In the genomic region with DNA sequence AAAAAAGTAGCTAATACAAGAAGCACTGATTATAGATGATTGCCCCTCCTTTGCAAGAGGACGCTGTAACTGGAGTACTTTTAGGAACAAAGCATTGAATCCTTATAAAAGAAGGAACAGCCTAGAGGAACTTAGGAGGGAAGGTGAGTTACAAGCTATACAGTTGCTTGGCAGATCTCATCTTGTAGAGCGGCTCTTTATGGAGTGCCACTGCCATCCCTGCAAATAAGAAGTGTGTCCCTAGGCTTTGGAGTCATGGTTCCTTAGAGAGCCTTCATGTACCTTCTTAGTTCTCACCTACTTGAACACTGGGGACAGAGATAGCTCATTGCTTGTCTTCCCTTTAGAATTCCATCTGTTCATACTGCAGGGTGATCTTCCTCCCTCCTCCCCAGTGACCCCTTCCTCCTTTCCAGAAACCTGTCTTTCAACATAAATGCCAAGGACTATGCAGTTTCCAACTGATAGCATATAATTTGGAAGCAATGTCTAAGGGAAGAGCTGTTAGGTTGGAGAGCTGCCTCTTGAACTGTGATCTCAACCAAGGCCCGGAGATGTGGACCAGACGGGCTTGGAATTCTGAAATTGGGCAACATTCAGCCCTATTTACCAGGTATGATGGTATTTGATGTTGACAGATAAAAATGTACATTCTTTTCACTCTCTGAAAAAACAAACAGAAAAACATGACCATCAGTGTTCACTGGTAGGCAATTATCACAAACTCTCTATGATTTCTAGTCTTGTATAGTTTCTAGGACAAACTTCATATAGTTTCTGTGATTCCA, we compare ENCODE assay signal across 1 cellular context.
TF ChIP-seq lines count a peak whose summit lies in the region.

No MANE protein-coding gene starts in this region.

TF ChIP-seq in HepG2, 621 proteins besides CTCF, POLR2A, EP300 and RAD21 (continued from another document):
- TF ChIP-seq, protein P1, sequence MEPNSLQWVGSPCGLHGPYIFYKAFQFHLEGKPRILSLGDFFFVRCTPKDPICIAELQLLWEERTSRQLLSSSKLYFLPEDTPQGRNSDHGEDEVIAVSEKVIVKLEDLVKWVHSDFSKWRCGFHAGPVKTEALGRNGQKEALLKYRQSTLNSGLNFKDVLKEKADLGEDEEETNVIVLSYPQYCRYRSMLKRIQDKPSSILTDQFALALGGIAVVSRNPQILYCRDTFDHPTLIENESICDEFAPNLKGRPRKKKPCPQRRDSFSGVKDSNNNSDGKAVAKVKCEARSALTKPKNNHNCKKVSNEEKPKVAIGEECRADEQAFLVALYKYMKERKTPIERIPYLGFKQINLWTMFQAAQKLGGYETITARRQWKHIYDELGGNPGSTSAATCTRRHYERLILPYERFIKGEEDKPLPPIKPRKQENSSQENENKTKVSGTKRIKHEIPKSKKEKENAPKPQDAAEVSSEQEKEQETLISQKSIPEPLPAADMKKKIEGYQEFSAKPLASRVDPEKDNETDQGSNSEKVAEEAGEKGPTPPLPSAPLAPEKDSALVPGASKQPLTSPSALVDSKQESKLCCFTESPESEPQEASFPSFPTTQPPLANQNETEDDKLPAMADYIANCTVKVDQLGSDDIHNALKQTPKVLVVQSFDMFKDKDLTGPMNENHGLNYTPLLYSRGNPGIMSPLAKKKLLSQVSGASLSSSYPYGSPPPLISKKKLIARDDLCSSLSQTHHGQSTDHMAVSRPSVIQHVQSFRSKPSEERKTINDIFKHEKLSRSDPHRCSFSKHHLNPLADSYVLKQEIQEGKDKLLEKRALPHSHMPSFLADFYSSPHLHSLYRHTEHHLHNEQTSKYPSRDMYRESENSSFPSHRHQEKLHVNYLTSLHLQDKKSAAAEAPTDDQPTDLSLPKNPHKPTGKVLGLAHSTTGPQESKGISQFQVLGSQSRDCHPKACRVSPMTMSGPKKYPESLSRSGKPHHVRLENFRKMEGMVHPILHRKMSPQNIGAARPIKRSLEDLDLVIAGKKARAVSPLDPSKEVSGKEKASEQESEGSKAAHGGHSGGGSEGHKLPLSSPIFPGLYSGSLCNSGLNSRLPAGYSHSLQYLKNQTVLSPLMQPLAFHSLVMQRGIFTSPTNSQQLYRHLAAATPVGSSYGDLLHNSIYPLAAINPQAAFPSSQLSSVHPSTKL (CRISPR knock-in tag; IDR thresholded peaks at IDR 0.05): peak; percentile 40; the same call in 1 of the 2 replicates
- TF ChIP-seq HOXA9 (CRISPR knock-in tag; IDR thresholded peaks at IDR 0.05; ENCODE audit: borderline replicate concordance): no peak
- no peak for TF ChIP-seq KDM5B (CRISPR knock-in tag; IDR thresholded peaks at IDR 0.05; ENCODE audit: borderline replicate concordance)
- TF ChIP-seq TGIF2 (CRISPR knock-in tag; IDR thresholded peaks at IDR 0.05): no peak
- peak; percentile 74 for TF ChIP-seq TEAD3 (CRISPR knock-in tag; optimal IDR thresholded peaks at IDR 0.05; ENCODE audit: borderline replicate concordance)
- no peak for TF ChIP-seq REL (CRISPR knock-in tag; conservative IDR thresholded peaks at IDR 0.05)
- TF ChIP-seq, protein P2, sequence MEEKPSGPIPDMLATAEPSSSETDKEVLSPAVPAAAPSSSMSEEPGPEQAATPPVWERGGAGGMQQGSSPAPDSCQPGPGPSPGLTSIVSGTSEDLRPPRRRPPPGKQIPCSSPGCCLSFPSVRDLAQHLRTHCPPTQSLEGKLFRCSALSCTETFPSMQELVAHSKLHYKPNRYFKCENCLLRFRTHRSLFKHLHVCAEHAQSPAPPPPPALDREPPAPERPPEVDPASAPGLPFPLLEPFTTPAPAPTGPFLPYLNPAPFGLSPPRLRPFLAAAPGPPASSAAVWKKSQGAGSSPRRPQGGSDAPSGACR (CRISPR knock-in tag; IDR thresholded peaks at IDR 0.05): no peak
- TF ChIP-seq SOX13 (IDR thresholded peaks at IDR 0.05): no peak
- TF ChIP-seq SOX13 (CRISPR knock-in tag; conservative IDR thresholded peaks at IDR 0.05 in 1 of 2, IDR thresholded peaks at IDR 0.05 in 1 of 2): peak in 1 of 2 experiments; percentile 59; a peak in 2 of 4 replicates
- peak; percentile 59; the same call in 1 of the 2 replicates for TF ChIP-seq SALL1 (CRISPR knock-in tag; IDR thresholded peaks at IDR 0.05)
- no peak for TF ChIP-seq DPF2 (CRISPR knock-in tag; IDR thresholded peaks at IDR 0.05; ENCODE audit: borderline replicate concordance, low read depth)
- TF ChIP-seq SAP130 (CRISPR knock-in tag; IDR thresholded peaks at IDR 0.05; ENCODE audit: low read depth): 0 out of 2 replicates have a peak, but pooled peaks have one; percentile 15
- no peak for TF ChIP-seq ZNF816 (CRISPR knock-in tag; IDR thresholded peaks at IDR 0.05; ENCODE audit: borderline replicate concordance)
- TF ChIP-seq ZFP1 (CRISPR knock-in tag; IDR thresholded peaks at IDR 0.05): no peak
- TF ChIP-seq, protein P3, sequence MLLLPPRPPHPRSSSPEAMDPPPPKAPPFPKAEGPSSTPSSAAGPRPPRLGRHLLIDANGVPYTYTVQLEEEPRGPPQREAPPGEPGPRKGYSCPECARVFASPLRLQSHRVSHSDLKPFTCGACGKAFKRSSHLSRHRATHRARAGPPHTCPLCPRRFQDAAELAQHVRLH (CRISPR knock-in tag; IDR thresholded peaks at IDR 0.05; ENCODE audit: borderline replicate concordance, low read depth): no peak
- no peak for TF ChIP-seq ZNF326 (CRISPR knock-in tag; IDR thresholded peaks at IDR 0.05; ENCODE audit: borderline replicate concordance)
- TF ChIP-seq GZF1 (CRISPR knock-in tag; IDR thresholded peaks at IDR 0.05): no peak
- TF ChIP-seq, protein P4, sequence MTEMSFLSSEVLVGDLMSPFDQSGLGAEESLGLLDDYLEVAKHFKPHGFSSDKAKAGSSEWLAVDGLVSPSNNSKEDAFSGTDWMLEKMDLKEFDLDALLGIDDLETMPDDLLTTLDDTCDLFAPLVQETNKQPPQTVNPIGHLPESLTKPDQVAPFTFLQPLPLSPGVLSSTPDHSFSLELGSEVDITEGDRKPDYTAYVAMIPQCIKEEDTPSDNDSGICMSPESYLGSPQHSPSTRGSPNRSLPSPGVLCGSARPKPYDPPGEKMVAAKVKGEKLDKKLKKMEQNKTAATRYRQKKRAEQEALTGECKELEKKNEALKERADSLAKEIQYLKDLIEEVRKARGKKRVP (CRISPR knock-in tag; IDR thresholded peaks at IDR 0.05): peak in 1 of 2 experiments; percentile 44; a peak in 1 of 4 replicates
- no peak for TF ChIP-seq JUN (CRISPR knock-in tag; IDR thresholded peaks at IDR 0.05)
